28 cellular contexts compared by ENCODE assay signal in genomic region chr7:122692769-122693309, GRCh38. TPM values are rescaled to one million over a fixed set of nuclear protein-coding genes. Genes with fewer than 3 reads are reported as not detected.
"Had no signal": no experiment of that assay in that cellular context is flagged by ENCODE, and none has a peak within 500 bp of the region (broad histone marks: within the 10 kb centered on the region; RNA-seq: fewer than 3 reads in every experiment).

No MANE protein-coding gene starts in this region.

- H2AFZ ChIP-seq: parathyroid adenoma had no signal

- H3K79me2 ChIP-seq: parathyroid adenoma had no signal

- H3K27me3 ChIP-seq: gastrocnemius medialis, stomach, thyroid gland, upper lobe of left lung, vagina had no signal

- H3K27ac ChIP-seq: gastrocnemius medialis, parathyroid adenoma, psoas muscle, stomach, thyroid gland, upper lobe of left lung, vagina had no signal

- DNase-seq: activated B cell treated with CpG ODN at 0.5 μM for 24 hours; activated CD4-positive, alpha-beta T cell treated with anti-CD3 and anti-CD28 coated beads, Interleukin-2, amount 50 U/mL, for 1 hour; activated CD8-positive, alpha-beta T cell treated with anti-CD3 and anti-CD28 coated beads for 36 hours; activated gamma-delta T cell treated with Interleukin-2 at 50 U/mL for 16 hours; activated naive CD4-positive, alpha-beta T cell treated with anti-CD3 and anti-CD28 coated beads, Interleukin-2, amount 50 U/mL, for 16 hours; activated T-cell treated with anti-CD3 and anti-CD28 coated beads, Interleukin-2, amount 50 U/mL, for 4 hours; effector CD8-positive, alpha-beta T cell; erythroblast; gastrocnemius medialis; glutamatergic neuron; islet precursor cell; mammary epithelial cell; midbrain; naive thymus-derived CD4-positive, alpha-beta T cell; occipital lobe; psoas muscle; stimulated activated CD4-positive, alpha-beta T cell treated with anti-CD3 and anti-CD28 coated beads, Interleukin-15, amount 100 ng/mL, for 24 hours; stimulated activated CD4-positive, alpha-beta T cell treated with anti-CD3 and anti-CD28 coated beads, Interleukin-2, amount 100 ng/mL, for 24 hours; stimulated activated naive B cell treated with anti-CD40 and anti-IgM and Interleukin-4, amounts not matched to agents 10 μg/mL and 1 μg/mL and 100 μg/mL, for 72 hours; stomach; thyroid gland had no signal

- H3K4me3 ChIP-seq: gastrocnemius medialis, psoas muscle, stomach, thyroid gland, upper lobe of left lung, vagina had no signal

- H3K4me1 ChIP-seq: gastrocnemius medialis, parathyroid adenoma, psoas muscle, thyroid gland, upper lobe of left lung, vagina had no signal

- FAIRE-seq: colon had no signal

- H3K36me3 ChIP-seq: gastrocnemius medialis, stomach, thyroid gland, upper lobe of left lung, vagina had no signal

- H3K9me3 ChIP-seq: gastrocnemius medialis, psoas muscle, stomach, thyroid gland, upper lobe of left lung, vagina had no signal

- H3K9ac ChIP-seq: parathyroid adenoma had no signal

RNA-seq across cellular contexts. Expression of gene RNF133, which starts 6.1 kb away (rescaled TPM):
- total RNA-seq: activated B cell treated with CpG ODN at 0.5 μM for 24 hours; activated CD8-positive, alpha-beta T cell treated with anti-CD3 and anti-CD28 coated beads for 36 hours; activated T-cell treated with anti-CD3 and anti-CD28 coated beads, Interleukin-2, amount 50 U/mL, for 4 hours; activated T-helper 17 cell treated with anti-CD3 and anti-CD28 coated beads, Interleukin-2, amount 50 U/mL, for 72 hours; gastrocnemius medialis; naive thymus-derived CD4-positive, alpha-beta T cell had no signal
- polyA plus RNA-seq: liver; mammary epithelial cell; naive thymus-derived CD4-positive, alpha-beta T cell; neural cell; psoas muscle; stomach had no signal

RNA-seq across cellular contexts. Expression of gene RNF148, which starts 9.9 kb away (rescaled TPM):
- total RNA-seq: activated B cell treated with CpG ODN at 0.5 μM for 24 hours; activated CD8-positive, alpha-beta T cell treated with anti-CD3 and anti-CD28 coated beads for 36 hours; activated T-cell treated with anti-CD3 and anti-CD28 coated beads, Interleukin-2, amount 50 U/mL, for 4 hours; activated T-helper 17 cell treated with anti-CD3 and anti-CD28 coated beads, Interleukin-2, amount 50 U/mL, for 72 hours; naive thymus-derived CD4-positive, alpha-beta T cell; psoas muscle had no signal
- polyA plus RNA-seq: naive thymus-derived CD4-positive, alpha-beta T cell had no signal
